In the genomic region with DNA sequence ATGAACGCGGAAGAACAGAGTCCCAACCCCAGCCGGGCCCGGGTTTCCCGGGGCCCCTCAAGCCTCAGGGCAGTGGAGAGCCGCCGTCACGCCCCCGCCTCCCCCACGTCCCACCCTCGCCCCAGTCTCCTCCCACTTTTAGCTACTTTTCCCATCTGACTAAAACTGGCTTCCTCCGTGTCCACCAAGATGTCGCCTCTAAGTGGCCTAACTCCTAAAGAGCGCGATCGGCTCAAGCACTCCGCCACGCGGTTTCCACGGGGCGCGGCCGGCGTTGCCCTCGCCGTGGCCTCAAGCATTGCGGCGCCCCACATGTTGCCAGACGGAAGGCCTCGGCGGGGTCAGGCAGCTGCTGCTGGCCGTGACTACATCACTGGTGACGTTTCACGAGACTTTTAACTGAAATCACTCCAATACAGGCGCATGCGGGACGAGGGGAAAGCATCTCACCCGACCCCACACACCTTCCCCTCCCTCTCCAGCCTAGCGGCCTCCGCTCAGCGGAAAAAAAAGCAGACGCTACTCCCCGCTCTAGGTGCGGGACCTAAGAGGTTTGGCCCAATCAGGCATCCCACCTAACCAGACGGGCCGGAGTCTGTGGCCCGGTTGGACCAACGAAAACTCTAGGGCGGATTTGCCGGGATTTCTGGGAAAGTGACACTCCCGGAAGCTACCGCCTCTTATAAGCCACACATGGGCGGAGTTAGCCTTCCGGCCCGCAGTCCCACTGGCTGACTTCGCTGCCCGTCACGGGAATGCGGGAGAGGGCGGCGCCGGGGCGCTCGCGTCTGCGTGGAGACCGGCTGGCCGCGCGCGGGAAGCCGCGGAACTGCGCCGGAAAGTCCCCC, we compare ENCODE assay signal across 1 cellular context.
TF ChIP-seq lines count a peak whose summit lies in the region.

TSS of gene NXT1 (plus strand) at position 785 of the 848 bp plus-strand sequence. CDS start 3,251 bp downstream, outside the sequence.

TF ChIP-seq in K562, 482 proteins besides CTCF, POLR2A, EP300 and RAD21 (continued from another document and continues in another):
- TF ChIP-seq FOXO4 (CRISPR knock-in tag; IDR thresholded peaks at IDR 0.05) (no peak), PRPF4 (IDR thresholded peaks at IDR 0.05; ENCODE audit: insufficient read depth, low read depth, low read length, poor library complexity, severe bottlenecking) (no peak), TBP (optimal IDR thresholded peaks at IDR 0.05; ENCODE audit: low read depth, low read length) (peak; percentile 71), ZNF146 (CRISPR knock-in tag; IDR thresholded peaks at IDR 0.05; ENCODE audit: unreplicated experiment) (no peak), STAT5A (IDR thresholded peaks at IDR 0.05; ENCODE audit: borderline replicate concordance, low read length) (no peak), NFXL1 (CRISPR knock-in tag; IDR thresholded peaks at IDR 0.05) (no peak), BRF1 (IDR thresholded peaks at IDR 0.05; ENCODE audit: borderline replicate concordance, extremely low read depth, insufficient read length) (no peak), SLC30A9 (CRISPR knock-in tag; IDR thresholded peaks at IDR 0.05) (no peak), MAX (CRISPR knock-in tag; IDR thresholded peaks at IDR 0.05) (peak; percentile 92), SP1 (CRISPR knock-in tag; IDR thresholded peaks at IDR 0.05) (peak; percentile 95), CREBBP (IDR thresholded peaks at IDR 0.05; ENCODE audit: low read depth, low read length) (no peak), HMGN3 (IDR thresholded peaks at IDR 0.05; ENCODE audit: borderline replicate concordance, extremely low read depth, insufficient read length, low read depth, low read length) (peak; percentile 8), THAP7 (CRISPR knock-in tag; IDR thresholded peaks at IDR 0.05) (peak; percentile 98), TCF3 (CRISPR knock-in tag; IDR thresholded peaks at IDR 0.05) (no peak), MLX (CRISPR knock-in tag; conservative IDR thresholded peaks at IDR 0.05) (0 out of 4 replicates have a peak, but pooled peaks of 1 of the 2 experiments have one; percentile 44), BACH1 (tag; IDR thresholded peaks at IDR 0.05) (peak; percentile 61; the same call in 1 of the 2 replicates), TARDBP (IDR thresholded peaks at IDR 0.05) (peak; percentile 71; the same call in 1 of the 2 replicates), ZFP36 (IDR thresholded peaks at IDR 0.05; ENCODE audit: low read depth, low read length, partially characterized antibody) (no peak), SP2 (IDR thresholded peaks at IDR 0.05; ENCODE audit: extremely low read depth, low read depth, low read length, poor library complexity, severe bottlenecking) (peak; percentile 67), OTX1 (CRISPR knock-in tag; IDR thresholded peaks at IDR 0.05) (no peak), E2F8 (IDR thresholded peaks at IDR 0.05; ENCODE audit: low read depth, partially characterized antibody) (peak; percentile 80), CSDE1 (IDR thresholded peaks at IDR 0.05) (no peak), ZNF121 (CRISPR knock-in tag; conservative IDR thresholded peaks at IDR 0.05) (no peak), HNRNPLL (IDR thresholded peaks at IDR 0.05; ENCODE audit: low read depth, low read length, poor library complexity, severe bottlenecking) (peak; percentile 66), ZSCAN29 (IDR thresholded peaks at IDR 0.05) (no peak), TFAM (CRISPR knock-in tag; conservative IDR thresholded peaks at IDR 0.05) (no peak), TEAD2 (tag; IDR thresholded peaks at IDR 0.05) (no peak), PYGO2 (tag; IDR thresholded peaks at IDR 0.05) (no peak)
- TF ChIP-seq, protein P1, sequence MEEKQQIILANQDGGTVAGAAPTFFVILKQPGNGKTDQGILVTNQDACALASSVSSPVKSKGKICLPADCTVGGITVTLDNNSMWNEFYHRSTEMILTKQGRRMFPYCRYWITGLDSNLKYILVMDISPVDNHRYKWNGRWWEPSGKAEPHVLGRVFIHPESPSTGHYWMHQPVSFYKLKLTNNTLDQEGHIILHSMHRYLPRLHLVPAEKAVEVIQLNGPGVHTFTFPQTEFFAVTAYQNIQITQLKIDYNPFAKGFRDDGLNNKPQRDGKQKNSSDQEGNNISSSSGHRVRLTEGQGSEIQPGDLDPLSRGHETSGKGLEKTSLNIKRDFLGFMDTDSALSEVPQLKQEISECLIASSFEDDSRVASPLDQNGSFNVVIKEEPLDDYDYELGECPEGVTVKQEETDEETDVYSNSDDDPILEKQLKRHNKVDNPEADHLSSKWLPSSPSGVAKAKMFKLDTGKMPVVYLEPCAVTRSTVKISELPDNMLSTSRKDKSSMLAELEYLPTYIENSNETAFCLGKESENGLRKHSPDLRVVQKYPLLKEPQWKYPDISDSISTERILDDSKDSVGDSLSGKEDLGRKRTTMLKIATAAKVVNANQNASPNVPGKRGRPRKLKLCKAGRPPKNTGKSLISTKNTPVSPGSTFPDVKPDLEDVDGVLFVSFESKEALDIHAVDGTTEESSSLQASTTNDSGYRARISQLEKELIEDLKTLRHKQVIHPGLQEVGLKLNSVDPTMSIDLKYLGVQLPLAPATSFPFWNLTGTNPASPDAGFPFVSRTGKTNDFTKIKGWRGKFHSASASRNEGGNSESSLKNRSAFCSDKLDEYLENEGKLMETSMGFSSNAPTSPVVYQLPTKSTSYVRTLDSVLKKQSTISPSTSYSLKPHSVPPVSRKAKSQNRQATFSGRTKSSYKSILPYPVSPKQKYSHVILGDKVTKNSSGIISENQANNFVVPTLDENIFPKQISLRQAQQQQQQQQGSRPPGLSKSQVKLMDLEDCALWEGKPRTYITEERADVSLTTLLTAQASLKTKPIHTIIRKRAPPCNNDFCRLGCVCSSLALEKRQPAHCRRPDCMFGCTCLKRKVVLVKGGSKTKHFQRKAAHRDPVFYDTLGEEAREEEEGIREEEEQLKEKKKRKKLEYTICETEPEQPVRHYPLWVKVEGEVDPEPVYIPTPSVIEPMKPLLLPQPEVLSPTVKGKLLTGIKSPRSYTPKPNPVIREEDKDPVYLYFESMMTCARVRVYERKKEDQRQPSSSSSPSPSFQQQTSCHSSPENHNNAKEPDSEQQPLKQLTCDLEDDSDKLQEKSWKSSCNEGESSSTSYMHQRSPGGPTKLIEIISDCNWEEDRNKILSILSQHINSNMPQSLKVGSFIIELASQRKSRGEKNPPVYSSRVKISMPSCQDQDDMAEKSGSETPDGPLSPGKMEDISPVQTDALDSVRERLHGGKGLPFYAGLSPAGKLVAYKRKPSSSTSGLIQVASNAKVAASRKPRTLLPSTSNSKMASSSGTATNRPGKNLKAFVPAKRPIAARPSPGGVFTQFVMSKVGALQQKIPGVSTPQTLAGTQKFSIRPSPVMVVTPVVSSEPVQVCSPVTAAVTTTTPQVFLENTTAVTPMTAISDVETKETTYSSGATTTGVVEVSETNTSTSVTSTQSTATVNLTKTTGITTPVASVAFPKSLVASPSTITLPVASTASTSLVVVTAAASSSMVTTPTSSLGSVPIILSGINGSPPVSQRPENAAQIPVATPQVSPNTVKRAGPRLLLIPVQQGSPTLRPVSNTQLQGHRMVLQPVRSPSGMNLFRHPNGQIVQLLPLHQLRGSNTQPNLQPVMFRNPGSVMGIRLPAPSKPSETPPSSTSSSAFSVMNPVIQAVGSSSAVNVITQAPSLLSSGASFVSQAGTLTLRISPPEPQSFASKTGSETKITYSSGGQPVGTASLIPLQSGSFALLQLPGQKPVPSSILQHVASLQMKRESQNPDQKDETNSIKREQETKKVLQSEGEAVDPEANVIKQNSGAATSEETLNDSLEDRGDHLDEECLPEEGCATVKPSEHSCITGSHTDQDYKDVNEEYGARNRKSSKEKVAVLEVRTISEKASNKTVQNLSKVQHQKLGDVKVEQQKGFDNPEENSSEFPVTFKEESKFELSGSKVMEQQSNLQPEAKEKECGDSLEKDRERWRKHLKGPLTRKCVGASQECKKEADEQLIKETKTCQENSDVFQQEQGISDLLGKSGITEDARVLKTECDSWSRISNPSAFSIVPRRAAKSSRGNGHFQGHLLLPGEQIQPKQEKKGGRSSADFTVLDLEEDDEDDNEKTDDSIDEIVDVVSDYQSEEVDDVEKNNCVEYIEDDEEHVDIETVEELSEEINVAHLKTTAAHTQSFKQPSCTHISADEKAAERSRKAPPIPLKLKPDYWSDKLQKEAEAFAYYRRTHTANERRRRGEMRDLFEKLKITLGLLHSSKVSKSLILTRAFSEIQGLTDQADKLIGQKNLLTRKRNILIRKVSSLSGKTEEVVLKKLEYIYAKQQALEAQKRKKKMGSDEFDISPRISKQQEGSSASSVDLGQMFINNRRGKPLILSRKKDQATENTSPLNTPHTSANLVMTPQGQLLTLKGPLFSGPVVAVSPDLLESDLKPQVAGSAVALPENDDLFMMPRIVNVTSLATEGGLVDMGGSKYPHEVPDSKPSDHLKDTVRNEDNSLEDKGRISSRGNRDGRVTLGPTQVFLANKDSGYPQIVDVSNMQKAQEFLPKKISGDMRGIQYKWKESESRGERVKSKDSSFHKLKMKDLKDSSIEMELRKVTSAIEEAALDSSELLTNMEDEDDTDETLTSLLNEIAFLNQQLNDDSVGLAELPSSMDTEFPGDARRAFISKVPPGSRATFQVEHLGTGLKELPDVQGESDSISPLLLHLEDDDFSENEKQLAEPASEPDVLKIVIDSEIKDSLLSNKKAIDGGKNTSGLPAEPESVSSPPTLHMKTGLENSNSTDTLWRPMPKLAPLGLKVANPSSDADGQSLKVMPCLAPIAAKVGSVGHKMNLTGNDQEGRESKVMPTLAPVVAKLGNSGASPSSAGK (IDR thresholded peaks at IDR 0.05) = peak; percentile 97
- TF ChIP-seq, protein P2, sequence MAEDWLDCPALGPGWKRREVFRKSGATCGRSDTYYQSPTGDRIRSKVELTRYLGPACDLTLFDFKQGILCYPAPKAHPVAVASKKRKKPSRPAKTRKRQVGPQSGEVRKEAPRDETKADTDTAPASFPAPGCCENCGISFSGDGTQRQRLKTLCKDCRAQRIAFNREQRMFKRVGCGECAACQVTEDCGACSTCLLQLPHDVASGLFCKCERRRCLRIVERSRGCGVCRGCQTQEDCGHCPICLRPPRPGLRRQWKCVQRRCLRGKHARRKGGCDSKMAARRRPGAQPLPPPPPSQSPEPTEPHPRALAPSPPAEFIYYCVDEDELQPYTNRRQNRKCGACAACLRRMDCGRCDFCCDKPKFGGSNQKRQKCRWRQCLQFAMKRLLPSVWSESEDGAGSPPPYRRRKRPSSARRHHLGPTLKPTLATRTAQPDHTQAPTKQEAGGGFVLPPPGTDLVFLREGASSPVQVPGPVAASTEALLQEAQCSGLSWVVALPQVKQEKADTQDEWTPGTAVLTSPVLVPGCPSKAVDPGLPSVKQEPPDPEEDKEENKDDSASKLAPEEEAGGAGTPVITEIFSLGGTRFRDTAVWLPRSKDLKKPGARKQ (CRISPR knock-in tag; IDR thresholded peaks at IDR 0.05) = no peak
